In the genomic region with DNA sequence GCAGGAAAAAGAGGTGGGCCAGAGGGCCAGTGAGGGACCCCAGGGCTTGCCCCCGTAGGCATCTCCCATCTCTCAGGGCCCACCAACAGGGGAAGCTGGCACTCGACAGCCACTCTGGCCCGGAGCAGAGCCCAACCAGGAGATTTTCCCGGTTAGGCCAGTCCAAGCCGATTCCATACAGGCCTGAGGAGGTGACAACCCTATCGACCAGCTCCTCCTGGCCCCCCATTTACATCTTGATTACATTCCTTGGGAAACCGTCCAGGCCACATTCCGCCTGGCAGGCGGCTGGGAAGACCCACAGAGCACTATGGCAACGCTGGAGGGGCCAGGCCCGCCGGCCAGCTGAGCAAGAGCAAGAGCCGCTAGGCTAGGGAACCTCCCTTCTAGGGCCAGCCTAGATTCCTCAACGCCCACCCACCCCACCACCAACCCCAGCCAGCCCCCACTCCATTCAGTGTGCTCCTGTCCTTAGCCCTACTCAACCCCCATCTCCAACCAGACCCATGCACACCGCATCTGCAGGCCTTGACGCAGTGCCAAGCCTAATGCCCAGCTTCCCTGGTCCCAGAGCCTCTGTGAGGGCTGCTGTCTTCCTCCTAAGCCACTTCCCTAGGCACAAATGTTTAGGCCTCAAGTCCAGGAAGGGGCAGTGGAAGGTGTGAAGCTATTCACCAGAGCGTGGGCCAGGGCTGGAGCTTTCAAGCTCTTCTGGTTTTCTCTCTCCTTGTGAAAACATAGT, we compare ENCODE assay signal across 9 cellular contexts.
A peak's percentile ranks its signal among the peaks of the same experiment; 100 is the strongest.
DNase-seq lines count a peak whose midpoint lies in the region; ATAC-seq and TF ChIP-seq lines count a peak whose summit lies in the region.
"Had no signal": no experiment of that assay in that cellular context is flagged by ENCODE, and none has a peak within 500 bp of the region (broad histone marks: within the 10 kb centered on the region; RNA-seq: fewer than 3 reads in every experiment).

No MANE protein-coding gene starts in this region.

- peak overlapping the region; percentile 97 for H2AK5ac ChIP-seq in trophoblast cell (ENCODE audit: low read length)

- ATAC-seq in HG03095 (IDR thresholded peaks at IDR 0.05; ENCODE audit: unreplicated experiment), result no peak

- H3K4me3 Mint-ChIP-seq in glutamatergic neuron (ENCODE audit: unreplicated experiment), result no peak overlapping the region

- H3K9me2 ChIP-seq in SK-N-SH, result no peaks in the 10 kb centered on the region

- H3K79me2 ChIP-seq in SK-N-SH (ENCODE audit: insufficient read depth), result no peaks in the 10 kb centered on the region
- H3K79me2 ChIP-seq in trophoblast cell (ENCODE audit: control insufficient read depth, insufficient read depth, low read length, poor library complexity), result no peaks in the 10 kb centered on the region

- H3K4me1 ChIP-seq in SK-N-SH (ENCODE audit: control insufficient read depth in 1 of 2, insufficient read depth in 2 of 2, low read depth in 1 of 2, low read length in 1 of 2) (peaks cover 0 to 7% of the 10 kb centered on the region in 2 experiments; a peak in 1 of 4 replicates), trophoblast cell (ENCODE audit: control insufficient read depth in 1 of 2, insufficient read depth in 2 of 2, low read length in 2 of 2) (peaks cover 10 to 22% of the 10 kb centered on the region in 2 experiments)

- no peak overlapping the region for H3K27ac Mint-ChIP-seq in glutamatergic neuron (ENCODE audit: unreplicated experiment)

- peak overlapping the region; percentile 64 for H3K14ac ChIP-seq in trophoblast cell (ENCODE audit: low read length)

- H3K36me3 Mint-ChIP-seq in glutamatergic neuron (ENCODE audit: unreplicated experiment), result no peaks in the 10 kb centered on the region

- no peak overlapping the region for H4K12ac ChIP-seq in trophoblast cell (ENCODE audit: low read depth, low read length)

- H3F3A ChIP-seq in SK-N-SH (replicated peaks; ENCODE audit: insufficient read depth), result no peaks in the 10 kb centered on the region

- H3K4me2 ChIP-seq in SK-N-SH, result no peak overlapping the region
- H3K4me2 ChIP-seq in trophoblast cell (ENCODE audit: low read length), result no peak overlapping the region

- 23% methylated on average over 8 of the region's 17 CpGs for WGBS in SK-N-SH (ENCODE audit: low lambda C conversion rate)
- WGBS in trophoblast cell (ENCODE audit: extremely low coverage, insufficient coverage, insufficient read length), result no CpG with 5 or more reads among the region's 17 CpGs

- peak overlapping the region; percentile 58 for H4K8ac ChIP-seq in trophoblast cell (ENCODE audit: low read depth, low read length)

- TF ChIP-seq EP300 in SK-N-SH (IDR thresholded peaks at IDR 0.05; ENCODE audit: borderline replicate concordance in 1 of 2, low read depth in 1 of 2, low read length in 1 of 2), result no peak

- POLR2A ChIA-PET in SK-N-SH (lab: Yijun Ruan, JAX), result no interaction called here

- H3K9me3 ChIP-seq in SK-N-SH (no peaks in the 10 kb centered on the region), trophoblast cell (ENCODE audit: insufficient read depth, low read depth, low read length) (no peaks in the 10 kb centered on the region)

- H2BK5ac ChIP-seq in trophoblast cell (ENCODE audit: low read depth, low read length, poor library complexity), result peak overlapping the region; percentile 80

- peak overlapping the region; percentile 96 for H3K18ac ChIP-seq in trophoblast cell (ENCODE audit: low read length)

- CTCF ChIA-PET in SK-N-SH (lab: Yijun Ruan, JAX), result no interaction called here

- DNase-seq in Daoy (ENCODE audit: low read depth), result peak; percentile 9
- peak; percentile 44 for DNase-seq in SK-N-SH
- peak; percentile 20 for DNase-seq in glutamatergic neuron
- DNase-seq in trophoblast cell, result peak; percentile 51 to 66
- DNase-seq in central memory CD4-positive, alpha-beta T cell, result no peak
- no peak for DNase-seq in activated naive CD4-positive, alpha-beta T cell (lab: John Stamatoyannopoulos, UW)
- DNase-seq in NCI-H82 treated with DMSO at 0.1 percent for 48 hours (lab: John Stamatoyannopoulos, UW; ENCODE audit: unreplicated experiment), result no peak
- DNase-seq: DND-41 had no signal

- peaks cover 3% of the 10 kb centered on the region for H3K27me3 Mint-ChIP-seq in glutamatergic neuron (ENCODE audit: unreplicated experiment)

- H2AFZ ChIP-seq in SK-N-SH (ENCODE audit: low read depth) (no peak overlapping the region), trophoblast cell (ENCODE audit: insufficient read depth, low read length, poor library complexity) (peak overlapping the region; percentile 50)

- no peaks in the 10 kb centered on the region for H3K4me1 Mint-ChIP-seq in glutamatergic neuron (ENCODE audit: low read depth, unreplicated experiment)

- no peak for TF ChIP-seq CTCF in SK-N-SH (IDR thresholded peaks at IDR 0.05)
- no peak for TF ChIP-seq CTCF in glutamatergic neuron (IDR thresholded peaks at IDR 0.05; ENCODE audit: partially characterized antibody, unreplicated experiment)

- H3K36me3 ChIP-seq in SK-N-SH (replicated peaks in 1 of 2; ENCODE audit: control insufficient read depth in 1 of 2, insufficient read depth in 2 of 2, low read length in 1 of 2) (no peaks in the 10 kb centered on the region), trophoblast cell (ENCODE audit: control insufficient read depth in 1 of 2, insufficient read depth in 2 of 2, low read length in 2 of 2) (no peaks in the 10 kb centered on the region)

- no peak overlapping the region for H3K4me3 ChIP-seq in SK-N-SH (ENCODE audit: low read depth in 2 of 2, low read length in 1 of 2)
- no peak overlapping the region for H3K4me3 ChIP-seq in trophoblast cell (ENCODE audit: low read depth, low read length)

- no peak overlapping the region for H3K4ac ChIP-seq in trophoblast cell (ENCODE audit: low read depth, low read length)

- peak overlapping the region; percentile 88 for H2BK120ac ChIP-seq in trophoblast cell (ENCODE audit: insufficient read depth, low read length, poor library complexity)

- no peak for TF ChIP-seq RAD21 in SK-N-SH (IDR thresholded peaks at IDR 0.05; ENCODE audit: low read length)

- H3K79me1 ChIP-seq in trophoblast cell (ENCODE audit: low read length), result peaks cover 9% of the 10 kb centered on the region

- peak overlapping the region; percentile 59 for H4K91ac ChIP-seq in trophoblast cell (ENCODE audit: low read depth, low read length)

- H3K9ac ChIP-seq in SK-N-SH, result no peak overlapping the region
- no peak overlapping the region for H3K9ac ChIP-seq in trophoblast cell (ENCODE audit: low read length)

- no peak overlapping the region for H3K23ac ChIP-seq in trophoblast cell (ENCODE audit: low read length)

- H4K20me1 ChIP-seq in SK-N-SH (ENCODE audit: insufficient read depth), result no peaks in the 10 kb centered on the region

- H3K9me3 Mint-ChIP-seq in glutamatergic neuron (ENCODE audit: unreplicated experiment), result peaks cover 5% of the 10 kb centered on the region

- H2BK12ac ChIP-seq in trophoblast cell (ENCODE audit: low read length), result peak overlapping the region; percentile 97

- H3K27ac ChIP-seq in SK-N-SH (ENCODE audit: low read depth in 2 of 2, low read length in 1 of 2), result no peak overlapping the region
- peak overlapping the region; percentile 49 for H3K27ac ChIP-seq in trophoblast cell (ENCODE audit: low read depth, low read length)

- peaks cover under 1% of the 10 kb centered on the region; the same call in 1 of the 2 replicates for H3K27me3 ChIP-seq in SK-N-SH (ENCODE audit: insufficient read depth)
- no peaks in the 10 kb centered on the region for H3K27me3 ChIP-seq in trophoblast cell (ENCODE audit: insufficient read depth, low read length)

TF ChIP-seq in SK-N-SH, 30 proteins besides CTCF, POLR2A, EP300 and RAD21:
- TF ChIP-seq, protein P1, sequence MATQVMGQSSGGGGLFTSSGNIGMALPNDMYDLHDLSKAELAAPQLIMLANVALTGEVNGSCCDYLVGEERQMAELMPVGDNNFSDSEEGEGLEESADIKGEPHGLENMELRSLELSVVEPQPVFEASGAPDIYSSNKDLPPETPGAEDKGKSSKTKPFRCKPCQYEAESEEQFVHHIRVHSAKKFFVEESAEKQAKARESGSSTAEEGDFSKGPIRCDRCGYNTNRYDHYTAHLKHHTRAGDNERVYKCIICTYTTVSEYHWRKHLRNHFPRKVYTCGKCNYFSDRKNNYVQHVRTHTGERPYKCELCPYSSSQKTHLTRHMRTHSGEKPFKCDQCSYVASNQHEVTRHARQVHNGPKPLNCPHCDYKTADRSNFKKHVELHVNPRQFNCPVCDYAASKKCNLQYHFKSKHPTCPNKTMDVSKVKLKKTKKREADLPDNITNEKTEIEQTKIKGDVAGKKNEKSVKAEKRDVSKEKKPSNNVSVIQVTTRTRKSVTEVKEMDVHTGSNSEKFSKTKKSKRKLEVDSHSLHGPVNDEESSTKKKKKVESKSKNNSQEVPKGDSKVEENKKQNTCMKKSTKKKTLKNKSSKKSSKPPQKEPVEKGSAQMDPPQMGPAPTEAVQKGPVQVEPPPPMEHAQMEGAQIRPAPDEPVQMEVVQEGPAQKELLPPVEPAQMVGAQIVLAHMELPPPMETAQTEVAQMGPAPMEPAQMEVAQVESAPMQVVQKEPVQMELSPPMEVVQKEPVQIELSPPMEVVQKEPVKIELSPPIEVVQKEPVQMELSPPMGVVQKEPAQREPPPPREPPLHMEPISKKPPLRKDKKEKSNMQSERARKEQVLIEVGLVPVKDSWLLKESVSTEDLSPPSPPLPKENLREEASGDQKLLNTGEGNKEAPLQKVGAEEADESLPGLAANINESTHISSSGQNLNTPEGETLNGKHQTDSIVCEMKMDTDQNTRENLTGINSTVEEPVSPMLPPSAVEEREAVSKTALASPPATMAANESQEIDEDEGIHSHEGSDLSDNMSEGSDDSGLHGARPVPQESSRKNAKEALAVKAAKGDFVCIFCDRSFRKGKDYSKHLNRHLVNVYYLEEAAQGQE (IDR thresholded peaks at IDR 0.05; ENCODE audit: low read depth, low read length), result no peak
- TF ChIP-seq, protein P2, sequence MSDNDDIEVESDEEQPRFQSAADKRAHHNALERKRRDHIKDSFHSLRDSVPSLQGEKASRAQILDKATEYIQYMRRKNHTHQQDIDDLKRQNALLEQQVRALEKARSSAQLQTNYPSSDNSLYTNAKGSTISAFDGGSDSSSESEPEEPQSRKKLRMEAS (IDR thresholded peaks at IDR 0.05; ENCODE audit: low read depth), result no peak

Comparison
In these comparisons a context has a peak if more than half of its experiments do, and no peak if none do; other contexts are left out.
1. DNase-seq: peak in Daoy (single experiment), SK-N-SH (single experiment), glutamatergic neuron (single experiment) and trophoblast cell (2 of 2); none in central memory CD4-positive, alpha-beta T cell (single experiment), activated naive CD4-positive, alpha-beta T cell (0 of 4) and NCI-H82 treated with DMSO at 0.1 percent for 48 hours (single experiment).